Comparison of ENCODE assay signal across 9 cellular contexts in the genomic region with DNA sequence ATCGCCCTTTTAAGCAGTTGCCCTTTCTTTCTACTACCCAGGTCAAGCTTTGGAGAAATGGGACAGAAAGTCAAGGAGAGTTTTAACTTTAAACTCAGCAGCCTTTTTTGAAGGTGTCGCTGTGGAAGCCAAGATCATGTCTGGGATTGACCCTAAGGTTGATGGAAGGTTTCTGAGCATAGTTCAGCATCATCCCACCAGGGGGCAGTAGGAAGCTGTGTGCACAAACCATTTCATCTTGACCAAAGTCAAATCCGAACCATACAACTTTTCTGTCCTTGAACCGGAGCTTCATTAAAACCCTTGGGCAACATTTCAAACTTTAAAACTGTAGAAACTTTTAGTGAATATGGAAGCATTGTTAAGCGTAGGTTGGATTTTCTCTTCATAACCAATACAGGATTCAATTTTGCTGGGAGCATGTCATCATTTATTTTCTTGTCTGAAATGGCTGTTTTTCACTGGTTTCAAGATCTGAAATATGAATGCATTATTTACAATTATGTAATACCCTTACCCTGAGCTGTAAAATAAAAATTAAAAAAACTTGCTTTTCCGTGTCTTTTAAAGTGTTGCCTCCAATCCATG.
DNase-seq lines count a peak whose midpoint lies in the region; ATAC-seq and TF ChIP-seq lines count a peak whose summit lies in the region.
"Had no signal": no experiment of that assay in that cellular context is flagged by ENCODE, and none has a peak within 500 bp of the region (broad histone marks: within the 10 kb centered on the region; RNA-seq: fewer than 3 reads in every experiment).

No MANE protein-coding gene starts in this region.

- peak; percentile 87 for TF ChIP-seq CTCF in fibroblast of the aortic adventitia (IDR thresholded peaks at IDR 0.05; ENCODE audit: insufficient read depth, low read length)
- TF ChIP-seq CTCF in omental fat pad (IDR thresholded peaks at IDR 0.05), result peak in 1 of 3 donors; percentile 85

- DNase-seq in COLO829 (ENCODE audit: low spot score) (peak; percentile 46), HT-29 (ENCODE audit: low spot score) (peak; percentile 92), T-helper 9 cell (peak; percentile 1), fibroblast of the aortic adventitia (ENCODE audit: low read depth) (peak; percentile 70), omental fat pad (ENCODE audit: low spot score) (peak; percentile 59), NCI-H345 (lab: John Stamatoyannopoulos, UW) (no peak)
- DNase-seq: activated B cell treated with CpG ODN at 0.5 μM for 24 hours had no signal

- H3K4me3 ChIP-seq in fibroblast of the aortic adventitia (ENCODE audit: low read depth, low read length), result no peak overlapping the region

- ATAC-seq in GM18867 (IDR thresholded peaks at IDR 0.05; ENCODE audit: unreplicated experiment) (peak; percentile 89), omental fat pad (ENCODE audit: low FRiP score) (no peak), HG02973 (IDR thresholded peaks at IDR 0.05; ENCODE audit: unreplicated experiment) (no peak)
